9 cellular contexts compared by ENCODE assay signal in the genomic region with DNA sequence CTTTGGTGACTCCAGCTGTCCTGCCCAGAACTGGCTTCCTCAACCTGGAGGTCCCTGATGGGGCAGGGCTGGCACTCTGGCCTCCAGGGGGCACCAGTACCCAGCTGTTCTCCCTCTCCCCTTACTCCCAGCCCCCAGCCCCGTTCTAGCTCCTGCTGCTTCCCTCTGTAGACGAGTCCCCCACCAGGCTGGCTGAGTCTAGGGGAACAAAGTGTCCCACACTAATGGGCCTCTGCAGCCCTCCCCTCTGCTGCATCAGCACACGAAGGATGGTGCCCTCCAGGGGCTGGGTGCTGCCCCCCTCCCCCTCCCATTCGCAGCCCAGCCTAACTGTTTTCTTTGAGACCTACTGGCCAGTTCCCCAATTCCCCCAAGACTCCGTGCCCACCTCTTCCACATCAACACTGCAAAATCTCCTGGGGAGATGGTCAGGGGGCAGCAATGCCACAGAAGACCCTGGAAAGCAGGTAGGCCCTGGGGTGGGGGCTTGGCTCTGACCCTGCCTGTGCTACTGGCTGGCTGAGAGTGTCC. TPM values are rescaled to one million over a fixed set of nuclear protein-coding genes. Genes with fewer than 3 reads are reported as not detected.
DNase-seq lines count a peak whose midpoint lies in the region; ATAC-seq and TF ChIP-seq lines count a peak whose summit lies in the region.
"Had no signal": no experiment of that assay in that cellular context is flagged by ENCODE, and none has a peak within 500 bp of the region (broad histone marks: within the 10 kb centered on the region; RNA-seq: fewer than 3 reads in every experiment).

No MANE protein-coding gene starts in this region.

- H3K4me3 ChIP-seq in AG10803 (ENCODE audit: low read length) (no peak overlapping the region), PC-3 (ENCODE audit: low read length) (no peak overlapping the region), fibroblast of villous mesenchyme (ENCODE audit: low read depth, low read length) (no peak overlapping the region), testis (no peak overlapping the region)

- CTCF ChIA-PET in PC-3 (lab: Charles Lee): interaction anchor here (0.9 kb wide), 2 partner anchors 40 to 83 kb away, joined by 3 to 6 read pairs; partner anchors contain the start of gene TICRR

- H3K9ac ChIP-seq in PC-3 (ENCODE audit: low read length): no peak overlapping the region

- H3K9me3 ChIP-seq in PC-3 (ENCODE audit: low read length) (no peaks in the 10 kb centered on the region), testis (no peaks in the 10 kb centered on the region)

- peak; percentile 15 for TF ChIP-seq CTCF in AG10803 (conservative IDR thresholded peaks at IDR 0.05; ENCODE audit: low read length)
- peak; percentile 66 for TF ChIP-seq CTCF in GM12872 (IDR thresholded peaks at IDR 0.05; ENCODE audit: insufficient read depth, low read depth, low read length)
- peak; percentile 75 for TF ChIP-seq CTCF in PC-3 (conservative IDR thresholded peaks at IDR 0.05; ENCODE audit: low read depth, low read length)
- peak; percentile 51 for TF ChIP-seq CTCF in fibroblast of villous mesenchyme (IDR thresholded peaks at IDR 0.05; ENCODE audit: insufficient read depth, low read depth, low read length)
- TF ChIP-seq CTCF in testis (IDR thresholded peaks at IDR 0.05): no peak

- H3K36me3 ChIP-seq in PC-3 (ENCODE audit: low read depth, low read length) (no peaks in the 10 kb centered on the region), testis (ENCODE audit: low read depth, missing control alignments) (no peaks in the 10 kb centered on the region)

- no peaks in the 10 kb centered on the region for H4K20me1 ChIP-seq in PC-3 (ENCODE audit: low read length)

- H3K4me1 ChIP-seq in PC-3 (ENCODE audit: insufficient read depth, low read length) (no peaks in the 10 kb centered on the region; the same call in 1 of the 2 replicates), testis (no peaks in the 10 kb centered on the region)

- DNase-seq in AG10803 (ENCODE audit: low read depth): no peak
- peak; percentile 41 for DNase-seq in PC-3
- DNase-seq in fibroblast of villous mesenchyme (ENCODE audit: low read depth): no peak
- no peak for DNase-seq in NOMO-1 treated with dmso at 0.1 percent for 144 hours (lab: John Stamatoyannopoulos, UW; ENCODE audit: unreplicated experiment)
- DNase-seq in NCI-H2196 treated with DMSO at 0.1 percent for 48 hours (lab: John Stamatoyannopoulos, UW; ENCODE audit: unreplicated experiment): no peak
- DNase-seq in testis: no peak

- H3K9me2 ChIP-seq in PC-3 (replicated peaks; ENCODE audit: low read length): no peaks in the 10 kb centered on the region

- TF ChIP-seq POLR2A in testis (IDR thresholded peaks at IDR 0.05): no peak

- no peak overlapping the region for H3K4me2 ChIP-seq in PC-3 (ENCODE audit: low read length)

- 42 to 54% methylated on average over 5 of the region's 5 CpGs for WGBS in testis, 2 donors

- intact Hi-C loops in PC-3 (cut with micrococcal nuclease) (loop anchor here (1.0 kb wide), 1 partner anchor 64 kb away; no protein-coding TSS in a partner anchor), testis (cut with DNase I; ENCODE audit: low total_unique reads) (no loop called here)

- BruUV-seq in PC-3 (replicated peaks; lab: Mats Ljungman, UMichigan): no TSS peak

- H3K27me3 ChIP-seq in PC-3 (ENCODE audit: low read length) (no peaks in the 10 kb centered on the region), testis (no peaks in the 10 kb centered on the region)

- ATAC-seq in PC-3: peak; percentile 71
- ATAC-seq in HG03442 (IDR thresholded peaks at IDR 0.05; ENCODE audit: unreplicated experiment): no peak
- ATAC-seq: activated T-helper 17 cell treated with anti-CD3 and anti-CD28 coated beads, Interleukin-2, amount 50 U/mL, for 72 hours had no signal

- POLR2A ChIA-PET in PC-3 (lab: Charles Lee; ENCODE audit: unreplicated experiment): no interaction called here

- H3K27ac ChIP-seq in PC-3 (ENCODE audit: low read length) (no peak overlapping the region), testis (no peak overlapping the region)

- no peaks in the 10 kb centered on the region for H3K79me2 ChIP-seq in PC-3 (ENCODE audit: low read length)

- H3F3A ChIP-seq in PC-3 (ENCODE audit: low read length, unreplicated experiment): no peaks in the 10 kb centered on the region

- H2AFZ ChIP-seq in PC-3 (ENCODE audit: low read length): no peak overlapping the region

RNA-seq across cellular contexts. Expression of gene RHCG, which starts 4.2 kb away (rescaled TPM):
- total RNA-seq in PC-3 (2014; rRNA removed): not detected in 2 replicates
- total RNA-seq in fibroblast of villous mesenchyme: not detected in 2 replicates
- 1 to 10 TPM in 1 of 2 donors, under 1 TPM in 1; 0.62 to 1.4 TPM for total RNA-seq in testis
- 2.0 TPM for polyA plus RNA-seq in testis (ENCODE audit: insufficient read depth, low read depth, low replicate concordance)
- total RNA-seq: activated T-helper 17 cell treated with anti-CD3 and anti-CD28 coated beads, Interleukin-2, amount 50 U/mL, for 72 hours had no signal

Comparison
In these comparisons a context has a peak if more than half of its experiments do, and no peak if none do; other contexts are left out.
1. CTCF ChIP-seq: peak in AG10803 (single experiment), GM12872 (single experiment), PC-3 (single experiment) and fibroblast of villous mesenchyme (single experiment); none in testis (0 of 3).